Comparison of ENCODE assay signal across 8 cellular contexts in genomic region chr3:66372681-66373350, GRCh38.
A peak's percentile ranks its signal among the peaks of the same experiment; 100 is the strongest.
DNase-seq lines count a peak whose midpoint lies in the region; ATAC-seq and TF ChIP-seq lines count a peak whose summit lies in the region.

No MANE protein-coding gene starts in this region.

- no peaks in the 10 kb centered on the region for H3K27me3 Mint-ChIP-seq in Caco-2 (ENCODE audit: insufficient read depth, unreplicated experiment)

- no peak for ATAC-seq in HG02870 (IDR thresholded peaks at IDR 0.05; ENCODE audit: unreplicated experiment)
- ATAC-seq in HG03045 (IDR thresholded peaks at IDR 0.05; ENCODE audit: unreplicated experiment) = no peak
- ATAC-seq in HG02610 (IDR thresholded peaks at IDR 0.05; ENCODE audit: unreplicated experiment) = no peak

- H3K27ac ChIP-seq in KOPT-K1 (ENCODE audit: low read depth, low read length, poor library complexity, severe bottlenecking) = peak overlapping the region; percentile 30

- CTCF ChIA-PET in Caco-2 (lab: Charles Lee) = interaction anchor here (0.5 to 1.8 kb wide), 5 partner anchors 15 to 119 kb away, joined by 3 to 15 read pairs (median 5); no protein-coding TSS in a partner anchor

- H3K36me3 ChIP-seq in Caco-2 (ENCODE audit: control insufficient read depth, insufficient read depth, low read length) (no peaks in the 10 kb centered on the region), KOPT-K1 (ENCODE audit: insufficient read depth, low read length) (peaks cover 4% of the 10 kb centered on the region; the same call in 1 of the 2 replicates)

- no peak overlapping the region for H3K27ac Mint-ChIP-seq in Caco-2 (ENCODE audit: unreplicated experiment)

- no peaks in the 10 kb centered on the region for H3K9me3 ChIP-seq in Caco-2
- no peaks in the 10 kb centered on the region for H3K9me3 ChIP-seq in KOPT-K1 (ENCODE audit: insufficient read depth, low read length, poor library complexity, severe bottlenecking)

- H3K4me3 Mint-ChIP-seq in Caco-2 (ENCODE audit: unreplicated experiment) = no peak overlapping the region

- peak; percentile 50 to 64 for TF ChIP-seq CTCF in Caco-2 (IDR thresholded peaks at IDR 0.05; ENCODE audit: insufficient read depth in 1 of 2, low read depth in 1 of 2, low read length in 1 of 2, severe bottlenecking in 1 of 2, unreplicated experiment in 1 of 2)

- POLR2A ChIA-PET in Caco-2 (lab: Charles Lee) = no interaction called here

- DNase-seq in Caco-2 (peak; percentile 73 to 74), iPS DF 4.7 (ENCODE audit: extremely low read depth, low spot score) (peak; percentile 60), LoVo (ENCODE audit: low spot score) (no peak)
- DNase-seq in activated CD8-positive, alpha-beta memory T cell treated with anti-CD3 and anti-CD28 coated beads, Interleukin-2, amount 50 U/mL, for 48 hours = peak; percentile 45

- peaks cover 12% of the 10 kb centered on the region for H3K4me1 ChIP-seq in Caco-2

- BruUV-seq in Caco-2 (replicated peaks; lab: Mats Ljungman, UMichigan) = no TSS peak

- H3K27me3 ChIP-seq in Caco-2 (replicated peaks; ENCODE audit: control insufficient read depth, insufficient read depth, low read length) = no peaks in the 10 kb centered on the region

- no peak overlapping the region for H3K4me3 ChIP-seq in Caco-2 (ENCODE audit: low read depth, low read length)

- peaks cover 36% of the 10 kb centered on the region for H3K36me3 Mint-ChIP-seq in Caco-2 (ENCODE audit: insufficient read depth, unreplicated experiment)

- intact Hi-C loops in Caco-2 (cut with micrococcal nuclease; ENCODE audit: unreplicated experiment) = loop anchor here (1.0 kb wide), 2 partner anchors 97 to 119 kb away; no protein-coding TSS in a partner anchor

- no peaks in the 10 kb centered on the region for H3K9me3 Mint-ChIP-seq in Caco-2 (ENCODE audit: unreplicated experiment)

- peaks cover 12% of the 10 kb centered on the region for H3K4me1 Mint-ChIP-seq in Caco-2 (ENCODE audit: low read depth, unreplicated experiment)
